1 cellular context compared by ENCODE assay signal in the genomic region with DNA sequence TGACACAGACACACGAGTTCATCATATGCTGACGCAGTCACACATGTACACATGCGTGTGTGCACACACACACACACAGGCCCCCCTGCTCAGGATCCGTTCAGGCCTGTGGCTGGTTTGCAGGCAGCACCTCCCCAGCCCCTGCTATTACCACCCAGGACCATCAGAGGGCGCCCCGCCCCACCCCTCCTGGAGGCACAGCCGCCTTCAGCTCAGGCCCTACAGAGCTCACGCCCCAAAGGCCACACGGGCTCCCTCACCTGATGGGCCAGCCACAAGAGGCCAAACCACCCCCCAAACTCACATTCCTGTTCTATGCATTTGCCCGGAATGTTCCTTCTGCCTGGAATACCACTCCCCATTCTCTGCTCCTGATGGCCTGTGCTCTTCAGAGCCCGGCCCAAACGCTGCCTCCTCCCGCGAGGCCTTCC.
TF ChIP-seq lines count a peak whose summit lies in the region.

No MANE protein-coding gene starts in this region.

TF ChIP-seq in HEK293, 187 proteins besides CTCF, POLR2A, EP300 and RAD21 (continued from another document):
- peak; percentile 77 for TF ChIP-seq ZNF10 (tag by site-specific recombination; IDR thresholded peaks at IDR 0.05)
TF ChIP-seq in HEK293: peak in this region for 10; not testable (repeated sequence) for 177.
